In genomic region chr5:24065786-24066185, GRCh38 we compare ENCODE assay signal across 24 cellular contexts.
"Had no signal": no experiment of that assay in that cellular context is flagged by ENCODE, and none has a peak within 500 bp of the region (broad histone marks: within the 10 kb centered on the region; RNA-seq: fewer than 3 reads in every experiment).

No MANE protein-coding gene starts in this region.

- H3K4me3 Mint-ChIP-seq: activated CD4-positive, alpha-beta memory T cell treated with anti-CD3 and anti-CD28 coated beads, Interleukin-2, amount 10 ng/mL, durations not matched to agents 7 days and 5 days; activated CD4-positive, alpha-beta T cell treated with anti-CD3 and anti-CD28 coated beads, Interleukin-2, amount 10 ng/mL, durations not matched to agents 24 days and 14 days; activated naive CD4-positive, alpha-beta T cell treated with anti-CD3 and anti-CD28 coated beads for 36 hours; activated naive CD8-positive, alpha-beta T cell treated with anti-CD3 and anti-CD28 coated beads, Interleukin-2, amount 10 ng/mL, durations not matched to agents 7 days and 5 days; activated T-cell treated with anti-CD3 and anti-CD28 coated beads, Interleukin-2, amount 50 U/mL, for 72 hours; memory B cell; nephron progenitor cell; stimulated activated effector memory CD8-positive, alpha-beta T cell treated with anti-CD3 and anti-CD28 coated beads, Interleukin-12 subunit alpha, Interleukin-12 subunit beta, amount 100 ng/mL, for 72 hours; stimulated activated naive CD8-positive, alpha-beta T cell treated with anti-CD3 and anti-CD28 coated beads, Interleukin-15, amount 100 ng/mL, for 72 hours; T-helper 17 cell had no signal

- H3K36me3 Mint-ChIP-seq: memory B cell; stimulated activated effector memory CD8-positive, alpha-beta T cell treated with anti-CD3 and anti-CD28 coated beads, Interleukin-12 subunit alpha, Interleukin-12 subunit beta, amount 100 ng/mL, for 72 hours had no signal

- H3K27ac ChIP-seq: cardiac muscle cell, parathyroid adenoma, suprapubic skin, tibial nerve had no signal

- H3K4me3 ChIP-seq: cardiac muscle cell, suprapubic skin, tibial nerve had no signal

- DNase-seq: activated CD4-positive, alpha-beta memory T cell treated with anti-CD3 and anti-CD28 coated beads, Interleukin-2, amount 10 ng/mL, durations not matched to agents 7 days and 5 days; activated CD4-positive, alpha-beta T cell treated with anti-CD3 and anti-CD28 coated beads, Interleukin-2, amount 10 ng/mL, durations not matched to agents 24 days and 14 days; activated effector memory CD4-positive, alpha-beta T cell treated with Interleukin-2 at 50 U/mL for 16 hours; activated naive CD4-positive, alpha-beta T cell treated with anti-CD3 and anti-CD28 coated beads for 36 hours; activated naive CD8-positive, alpha-beta T cell treated with anti-CD3 and anti-CD28 coated beads, Interleukin-2, amount 10 ng/mL, durations not matched to agents 7 days and 5 days; activated T-cell treated with anti-CD3 and anti-CD28 coated beads, Interleukin-2, amount 50 U/mL, for 72 hours; amniotic stem cell; erythroblast; foreskin melanocyte; hippocampal formation; left ventricle myocardium superior; nephron progenitor cell; nucleus accumbens; small intestine; stimulated activated CD4-positive, alpha-beta T cell treated with anti-CD3 and anti-CD28 coated beads, Interleukin-2, amount 100 ng/mL, for 24 hours; stimulated activated naive CD8-positive, alpha-beta T cell treated with anti-CD3 and anti-CD28 coated beads, Interleukin-15, amount 100 ng/mL, for 72 hours; T-helper 17 cell had no signal

- H3K9me3 Mint-ChIP-seq: nephron progenitor cell had no signal

- H3K27me3 Mint-ChIP-seq: activated CD4-positive, alpha-beta memory T cell treated with anti-CD3 and anti-CD28 coated beads, Interleukin-2, amount 10 ng/mL, durations not matched to agents 7 days and 5 days; activated CD4-positive, alpha-beta T cell treated with anti-CD3 and anti-CD28 coated beads, Interleukin-2, amount 10 ng/mL, durations not matched to agents 24 days and 14 days; activated naive CD8-positive, alpha-beta T cell treated with anti-CD3 and anti-CD28 coated beads, Interleukin-2, amount 10 ng/mL, durations not matched to agents 7 days and 5 days; memory B cell; stimulated activated naive CD8-positive, alpha-beta T cell treated with anti-CD3 and anti-CD28 coated beads, Interleukin-15, amount 100 ng/mL, for 72 hours; T-helper 17 cell had no signal

- ATAC-seq: activated T-cell treated with anti-CD3 and anti-CD28 coated beads, Interleukin-2, amount 50 U/mL, for 72 hours; left ventricle myocardium superior; sciatic nerve; stimulated activated effector memory CD8-positive, alpha-beta T cell treated with anti-CD3 and anti-CD28 coated beads, Interleukin-12 subunit alpha, Interleukin-12 subunit beta, amount 100 ng/mL, for 72 hours; stimulated activated naive CD8-positive, alpha-beta T cell treated with anti-CD3 and anti-CD28 coated beads, Interleukin-15, amount 100 ng/mL, for 72 hours; T-helper 17 cell had no signal

- H3K27ac Mint-ChIP-seq: activated CD4-positive, alpha-beta memory T cell treated with anti-CD3 and anti-CD28 coated beads, Interleukin-2, amount 10 ng/mL, durations not matched to agents 7 days and 5 days; activated CD4-positive, alpha-beta T cell treated with anti-CD3 and anti-CD28 coated beads, Interleukin-2, amount 10 ng/mL, durations not matched to agents 24 days and 14 days; activated naive CD4-positive, alpha-beta T cell treated with anti-CD3 and anti-CD28 coated beads for 36 hours; activated naive CD8-positive, alpha-beta T cell treated with anti-CD3 and anti-CD28 coated beads, Interleukin-2, amount 10 ng/mL, durations not matched to agents 7 days and 5 days; activated T-cell treated with anti-CD3 and anti-CD28 coated beads, Interleukin-2, amount 50 U/mL, for 72 hours; memory B cell; nephron progenitor cell; stimulated activated effector memory CD8-positive, alpha-beta T cell treated with anti-CD3 and anti-CD28 coated beads, Interleukin-12 subunit alpha, Interleukin-12 subunit beta, amount 100 ng/mL, for 72 hours; stimulated activated naive CD8-positive, alpha-beta T cell treated with anti-CD3 and anti-CD28 coated beads, Interleukin-15, amount 100 ng/mL, for 72 hours; T-helper 17 cell had no signal

- H3K4me1 Mint-ChIP-seq: activated CD4-positive, alpha-beta memory T cell treated with anti-CD3 and anti-CD28 coated beads, Interleukin-2, amount 10 ng/mL, durations not matched to agents 7 days and 5 days; activated CD4-positive, alpha-beta T cell treated with anti-CD3 and anti-CD28 coated beads, Interleukin-2, amount 10 ng/mL, durations not matched to agents 24 days and 14 days; activated naive CD8-positive, alpha-beta T cell treated with anti-CD3 and anti-CD28 coated beads, Interleukin-2, amount 10 ng/mL, durations not matched to agents 7 days and 5 days; memory B cell; nephron progenitor cell; stimulated activated effector memory CD8-positive, alpha-beta T cell treated with anti-CD3 and anti-CD28 coated beads, Interleukin-12 subunit alpha, Interleukin-12 subunit beta, amount 100 ng/mL, for 72 hours; stimulated activated naive CD8-positive, alpha-beta T cell treated with anti-CD3 and anti-CD28 coated beads, Interleukin-15, amount 100 ng/mL, for 72 hours; T-helper 17 cell had no signal
